Comparison of ENCODE assay signal across 13 cellular contexts in genomic region chr4:2432991-2433530, GRCh38. TPM values are rescaled to one million over a fixed set of nuclear protein-coding genes. Genes with fewer than 3 reads are reported as not detected.
DNase-seq lines count a peak whose midpoint lies in the region; ATAC-seq and TF ChIP-seq lines count a peak whose summit lies in the region.
"Had no signal": no experiment of that assay in that cellular context is flagged by ENCODE, and none has a peak within 500 bp of the region (broad histone marks: within the 10 kb centered on the region; RNA-seq: fewer than 3 reads in every experiment).

No MANE protein-coding gene starts in this region.

- H3K79me2 ChIP-seq in H9 (ENCODE audit: insufficient read depth, low read length) = no peaks in the 10 kb centered on the region

- no peak overlapping the region for H3K27ac Mint-ChIP-seq in H9
- H3K27ac Mint-ChIP-seq: activated B cell treated with CpG ODN at 0.5 μM for 24 hours had no signal

- H3K9me3 ChIP-seq in H9 (ENCODE audit: control insufficient read depth, low read depth, low read length) (no peaks in the 10 kb centered on the region), right cardiac atrium (ENCODE audit: control insufficient read depth, low read length) (no peaks in the 10 kb centered on the region)

- H2BK12ac ChIP-seq in H9 (ENCODE audit: insufficient read length, low read depth, low read length) = no peak overlapping the region

- no peak overlapping the region for H3K9ac ChIP-seq in H9 (ENCODE audit: extremely low read depth, insufficient read length, low read length)

- H3K4me3 ChIP-seq in right cardiac atrium (ENCODE audit: low read length) = no peak overlapping the region
- H3K4me3 ChIP-seq: cardiac muscle cell, skin epidermis had no signal

- H2AK5ac ChIP-seq in H9 (ENCODE audit: insufficient read length, low read length) = no peak overlapping the region

- peaks cover 4% of the 10 kb centered on the region; the same call in 1 of the 2 replicates for H3K27me3 Mint-ChIP-seq in H9 (ENCODE audit: low read depth)

- H2BK120ac ChIP-seq in H9 (ENCODE audit: low read depth, low read length, poor library complexity, severe bottlenecking) = no peak overlapping the region

- H3K27ac ChIP-seq in H9 (ENCODE audit: insufficient read length, low read depth, low read length) = no peak overlapping the region
- H3K27ac ChIP-seq in right cardiac atrium (ENCODE audit: low read length) = no peak overlapping the region
- H3K27ac ChIP-seq: cardiac muscle cell had no signal

- no CpG with 5 or more reads among the region's 20 CpGs for WGBS in H9 (ENCODE audit: extremely low coverage, insufficient read length, low lambda C conversion rate)
- WGBS in right cardiac atrium = 68% methylated on average over 20 of the region's 20 CpGs

- no peaks in the 10 kb centered on the region for H3K23me2 ChIP-seq in H9 (ENCODE audit: insufficient read length, low read depth, low read length, poor library complexity, severe bottlenecking)

- no peak overlapping the region for H4K91ac ChIP-seq in H9 (ENCODE audit: insufficient read length, low read depth, low read length)

- H2BK15ac ChIP-seq in H9 (ENCODE audit: low read depth, low read length) = no peak overlapping the region

- H2BK5ac ChIP-seq in H9 (ENCODE audit: insufficient read length, low read length) = no peak overlapping the region

- no peak overlapping the region for H4K5ac ChIP-seq in H9 (ENCODE audit: insufficient read length, low read depth, low read length)

- no peak overlapping the region for H2BK20ac ChIP-seq in H9 (ENCODE audit: low read depth, low read length, poor library complexity, severe bottlenecking)

- H4K8ac ChIP-seq in H9 (replicated peaks; ENCODE audit: insufficient read length, low read depth, low read length) = no peak overlapping the region

- TF ChIP-seq CTCF in H9 (conservative IDR thresholded peaks at IDR 0.05) = no peak

- no peak overlapping the region for H3K18ac ChIP-seq in H9 (ENCODE audit: insufficient read length, low read depth, low read length)

- no peaks in the 10 kb centered on the region for H4K20me1 ChIP-seq in H9 (ENCODE audit: control insufficient read depth, insufficient read depth, insufficient read length)

- H3T11ph ChIP-seq in H9 (ENCODE audit: low read length) = no peak overlapping the region

- no peaks in the 10 kb centered on the region; a peak in 1 of 5 replicates for H3K9me3 Mint-ChIP-seq in H9
- H3K9me3 Mint-ChIP-seq: activated B cell treated with CpG ODN at 0.5 μM for 24 hours; activated T-cell treated with anti-CD3 and anti-CD28 coated beads, Interleukin-2, amount 50 U/mL, for 4 hours had no signal

- no peak overlapping the region for H3K23ac ChIP-seq in H9 (ENCODE audit: insufficient read length, low read depth, low read length)

- no peak overlapping the region for H2AFZ ChIP-seq in H9 (ENCODE audit: low read length)

- peak in 1 of 2 donors; percentile 27 for ATAC-seq in right cardiac atrium
- ATAC-seq in sciatic nerve = peak; percentile 29
- ATAC-seq: activated T-cell treated with anti-CD3 and anti-CD28 coated beads, Interleukin-2, amount 50 U/mL, for 4 hours had no signal

- H3K36me3 Mint-ChIP-seq in H9 (ENCODE audit: insufficient read depth in 1 of 3, low read depth in 3 of 3) = no peaks in the 10 kb centered on the region

- intact Hi-C loops in right cardiac atrium (cut with DNase I) (no loop called here), sciatic nerve (cut with DNase I) (no loop called here)

- DNase-seq in H9 = peak; percentile 30
- DNase-seq in amygdala (lab: John Stamatoyannopoulos, UW) = peak in 53 of 56 donors; percentile 16 to 94 (median 78)
- peak in 2 of 3 donors; percentile 14 to 37 for DNase-seq in right cardiac atrium
- DNase-seq in sciatic nerve (ENCODE audit: low spot score) = no peak
- DNase-seq in NCI-H2227 treated with DMSO at 0.1 percent for 48 hours (lab: John Stamatoyannopoulos, UW) = no peak
- DNase-seq in NCI-H1694 treated with DMSO at 0.1 percent for 48 hours (lab: John Stamatoyannopoulos, UW) = no peak
- DNase-seq in retina = no peak
- no peak for DNase-seq in stimulated activated CD4-positive, alpha-beta T cell treated with anti-CD3 and anti-CD28 coated beads, Interleukin-4, amount 100 ng/mL, for 4 hours
- DNase-seq: activated B cell treated with CpG ODN at 0.5 μM for 24 hours; activated T-cell treated with anti-CD3 and anti-CD28 coated beads, Interleukin-2, amount 50 U/mL, for 4 hours had no signal

- H3K4me2 ChIP-seq in H9 (ENCODE audit: insufficient read depth, insufficient read length, low read length) = no peak overlapping the region

- H3K4me3 Mint-ChIP-seq in H9 = no peak overlapping the region
- H3K4me3 Mint-ChIP-seq: activated B cell treated with CpG ODN at 0.5 μM for 24 hours; activated T-cell treated with anti-CD3 and anti-CD28 coated beads, Interleukin-2, amount 50 U/mL, for 4 hours had no signal

- H3K4ac ChIP-seq in H9 (ENCODE audit: low read depth, low read length) = no peak overlapping the region

- H3K79me1 ChIP-seq in H9 (ENCODE audit: insufficient read depth, low read depth, low read length, poor library complexity, severe bottlenecking) = no peaks in the 10 kb centered on the region

- H3K4me1 ChIP-seq in H9 (ENCODE audit: insufficient read depth, low read length) = no peaks in the 10 kb centered on the region
- no peaks in the 10 kb centered on the region for H3K4me1 ChIP-seq in right cardiac atrium (ENCODE audit: control insufficient read depth, insufficient read depth, low read length)

- peaks cover 6 to 9% of the 10 kb centered on the region in 2 experiments for H3K4me1 Mint-ChIP-seq in H9
- H3K4me1 Mint-ChIP-seq: activated B cell treated with CpG ODN at 0.5 μM for 24 hours had no signal

- no peak overlapping the region for H3K14ac ChIP-seq in H9 (ENCODE audit: insufficient read depth, low read length)

- no peak overlapping the region for H3K56ac ChIP-seq in H9 (ENCODE audit: insufficient read length, low read depth, low read length)

- no peaks in the 10 kb centered on the region for H3K27me3 ChIP-seq in H9 (ENCODE audit: insufficient read depth, low read length)
- no peaks in the 10 kb centered on the region for H3K27me3 ChIP-seq in right cardiac atrium (ENCODE audit: control insufficient read depth, insufficient read depth)
- H3K27me3 ChIP-seq: cardiac muscle cell had no signal

RNA-seq across cellular contexts. Expression of gene CFAP99, which starts 14.3 kb away (rescaled TPM):
- total RNA-seq in H9 (2021) = 0.13 and 0.35 TPM in 2 replicates
- total RNA-seq in right cardiac atrium = not detected
- not detected for polyA plus RNA-seq in right cardiac atrium
- not detected for total RNA-seq in sciatic nerve
- total RNA-seq: activated B cell treated with CpG ODN at 0.5 μM for 24 hours; activated T-cell treated with anti-CD3 and anti-CD28 coated beads, Interleukin-2, amount 50 U/mL, for 4 hours; cardiac muscle cell; mesenteric fat pad had no signal

RNA-seq across cellular contexts. Expression of gene ZFYVE28, which starts 14.6 kb away (rescaled TPM):
- total RNA-seq in H9 (2021) = 0.98 and 1.2 TPM in 2 replicates
- 1 to 10 TPM; 4.4 to 5.9 (median 5.5) TPM for total RNA-seq in right cardiac atrium
- 3.5 TPM for polyA plus RNA-seq in right cardiac atrium
- 23.2 TPM for total RNA-seq in sciatic nerve

RNA-seq across cellular contexts. Expression of gene RNF4, which starts 35.8 kb away (rescaled TPM):
- 88.5 and 92.0 TPM in 2 replicates for total RNA-seq in H9 (2021)
- total RNA-seq in right cardiac atrium = 10 to 100 TPM; 28.2 to 35.7 (median 32.1) TPM
- polyA plus RNA-seq in right cardiac atrium = 16.3 TPM
- 44.5 TPM for total RNA-seq in sciatic nerve

Comparison
In these comparisons a context has a peak if more than half of its experiments do, and no peak if none do; other contexts are left out.
1. DNase-seq: peak in H9 (single experiment), amygdala (53 of 56) and right cardiac atrium (2 of 3); none in sciatic nerve (single experiment), NCI-H2227 treated with DMSO at 0.1 percent for 48 hours (single experiment), NCI-H1694 treated with DMSO at 0.1 percent for 48 hours (single experiment), retina (single experiment) and stimulated activated CD4-positive, alpha-beta T cell treated with anti-CD3 and anti-CD28 coated beads, Interleukin-4, amount 100 ng/mL, for 4 hours (0 of 2).